Comparison of ENCODE assay signal across 31 cellular contexts in the genomic region with DNA sequence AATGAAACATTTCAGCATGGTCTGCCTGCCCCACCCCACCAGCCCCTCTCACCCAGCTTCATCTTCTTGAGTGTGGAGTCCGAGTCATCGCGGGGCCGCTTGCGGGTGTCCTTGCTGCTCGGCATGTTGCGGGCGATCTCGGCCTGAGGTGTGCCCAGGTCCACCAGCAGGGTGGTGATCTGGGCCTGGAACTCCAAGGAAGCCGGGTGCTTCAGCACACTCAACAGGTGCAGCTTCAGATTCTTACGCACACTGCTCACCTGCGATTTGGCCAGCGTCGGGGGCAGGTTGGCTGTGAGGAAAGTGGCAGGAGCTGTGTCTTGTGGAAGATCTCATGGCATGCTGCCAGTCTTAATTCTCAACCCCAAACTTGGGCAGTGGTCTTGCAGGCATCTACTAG. TPM values are rescaled to one million over a fixed set of nuclear protein-coding genes. Genes with fewer than 3 reads are reported as not detected.
"Had no signal": no experiment of that assay in that cellular context is flagged by ENCODE, and none has a peak within 500 bp of the region (broad histone marks: within the 10 kb centered on the region; RNA-seq: fewer than 3 reads in every experiment).

No MANE protein-coding gene starts in this region.

- H3K27ac Mint-ChIP-seq: dendritic cell treated with granulocyte-macrophage colony-stimulating factor and Interleukin-4, amounts not matched to agents 40 ng/mL and 50 ng/mL, for 4 days; immature natural killer cell; memory B cell; nephron; neural progenitor cell; stimulated activated naive CD8-positive, alpha-beta T cell treated with anti-CD3 and anti-CD28 coated beads, Interleukin-15, Interleukin-2, amounts not matched to agents 100 ng/mL and 50 ng/mL, for 24 hours had no signal

- H3K9me3 Mint-ChIP-seq: dendritic cell treated with granulocyte-macrophage colony-stimulating factor and Interleukin-4, amounts not matched to agents 40 ng/mL and 50 ng/mL, for 4 days; immature natural killer cell; memory B cell; nephron; neural progenitor cell; stimulated activated naive B cell treated with anti-CD40 and anti-IgM and Interleukin-4, amounts not matched to agents 10 μg/mL and 1 μg/mL and 100 μg/mL, for 72 hours; stimulated activated naive CD8-positive, alpha-beta T cell treated with anti-CD3 and anti-CD28 coated beads, Interleukin-15, Interleukin-2, amounts not matched to agents 100 ng/mL and 50 ng/mL, for 24 hours had no signal

- H3K9ac ChIP-seq: neural progenitor cell had no signal

- ATAC-seq: left lobe of liver; psoas muscle; right cardiac atrium; stimulated activated naive B cell treated with anti-CD40 and anti-IgM and Interleukin-4, amounts not matched to agents 10 μg/mL and 1 μg/mL and 100 μg/mL, for 72 hours had no signal

- H3K9me3 ChIP-seq: colonic mucosa, esophagus squamous epithelium, heart right ventricle, psoas muscle, sigmoid colon, thoracic aorta, tibial nerve, upper lobe of left lung had no signal

- H2AFZ ChIP-seq: neural progenitor cell had no signal

- H3K4me1 ChIP-seq: colonic mucosa, esophagus squamous epithelium, heart right ventricle, neural progenitor cell, psoas muscle, sigmoid colon, tibial nerve, upper lobe of left lung had no signal

- H3K4me2 ChIP-seq: neural progenitor cell had no signal

- H3K27me3 ChIP-seq: colonic mucosa, esophagus squamous epithelium, heart right ventricle, neural progenitor cell, sigmoid colon, tibial nerve, upper lobe of left lung had no signal

- DNase-seq: colonic mucosa; effector CD8-positive, alpha-beta T cell; erythroblast; esophagus squamous epithelium; foreskin melanocyte; glutamatergic neuron; heart right ventricle; hypothalamus; immature natural killer cell; nucleus accumbens; right cardiac atrium; sigmoid colon; stimulated activated naive B cell treated with anti-CD40 and anti-IgM and Interleukin-4, amounts not matched to agents 10 μg/mL and 1 μg/mL and 100 μg/mL, for 72 hours had no signal

- FAIRE-seq: keratinocyte, urothelium cell line had no signal

- H3K27me3 Mint-ChIP-seq: dendritic cell treated with granulocyte-macrophage colony-stimulating factor and Interleukin-4, amounts not matched to agents 40 ng/mL and 50 ng/mL, for 4 days; memory B cell; stimulated activated naive B cell treated with anti-CD40 and anti-IgM and Interleukin-4, amounts not matched to agents 10 μg/mL and 1 μg/mL and 100 μg/mL, for 72 hours; stimulated activated naive CD8-positive, alpha-beta T cell treated with anti-CD3 and anti-CD28 coated beads, Interleukin-15, Interleukin-2, amounts not matched to agents 100 ng/mL and 50 ng/mL, for 24 hours had no signal

- H3K4me3 Mint-ChIP-seq: dendritic cell treated with granulocyte-macrophage colony-stimulating factor and Interleukin-4, amounts not matched to agents 40 ng/mL and 50 ng/mL, for 4 days; immature natural killer cell; memory B cell; nephron; neural progenitor cell; stimulated activated naive B cell treated with anti-CD40 and anti-IgM and Interleukin-4, amounts not matched to agents 10 μg/mL and 1 μg/mL and 100 μg/mL, for 72 hours; stimulated activated naive CD8-positive, alpha-beta T cell treated with anti-CD3 and anti-CD28 coated beads, Interleukin-15, Interleukin-2, amounts not matched to agents 100 ng/mL and 50 ng/mL, for 24 hours had no signal

- H3K4me3 ChIP-seq: colonic mucosa, esophagus squamous epithelium, heart right ventricle, lung, neural progenitor cell, psoas muscle, sigmoid colon, thoracic aorta, tibial nerve, upper lobe of left lung had no signal

- H3K4me1 Mint-ChIP-seq: memory B cell, nephron had no signal

- H3K27ac ChIP-seq: colonic mucosa, esophagus squamous epithelium, heart right ventricle, neural progenitor cell, psoas muscle, sigmoid colon, thoracic aorta, tibial nerve, upper lobe of left lung had no signal

RNA-seq across cellular contexts. Expression of gene FOXA3, which starts 21.9 kb away (rescaled TPM):
- total RNA-seq: chondrocyte, mononuclear cell, osteocyte, psoas muscle, right cardiac atrium, skeletal muscle tissue, thoracic aorta, tibial nerve had no signal
- polyA plus RNA-seq: immature natural killer cell, keratinocyte, right cardiac atrium had no signal

RNA-seq across cellular contexts. Expression of gene RSPH6A, which starts 27.1 kb away (rescaled TPM):
- total RNA-seq: left lobe of liver, sigmoid colon, skeletal muscle tissue, thoracic aorta had no signal
- polyA plus RNA-seq: heart right ventricle, immature natural killer cell, keratinocyte, liver, right cardiac atrium had no signal
